In the genomic region with DNA sequence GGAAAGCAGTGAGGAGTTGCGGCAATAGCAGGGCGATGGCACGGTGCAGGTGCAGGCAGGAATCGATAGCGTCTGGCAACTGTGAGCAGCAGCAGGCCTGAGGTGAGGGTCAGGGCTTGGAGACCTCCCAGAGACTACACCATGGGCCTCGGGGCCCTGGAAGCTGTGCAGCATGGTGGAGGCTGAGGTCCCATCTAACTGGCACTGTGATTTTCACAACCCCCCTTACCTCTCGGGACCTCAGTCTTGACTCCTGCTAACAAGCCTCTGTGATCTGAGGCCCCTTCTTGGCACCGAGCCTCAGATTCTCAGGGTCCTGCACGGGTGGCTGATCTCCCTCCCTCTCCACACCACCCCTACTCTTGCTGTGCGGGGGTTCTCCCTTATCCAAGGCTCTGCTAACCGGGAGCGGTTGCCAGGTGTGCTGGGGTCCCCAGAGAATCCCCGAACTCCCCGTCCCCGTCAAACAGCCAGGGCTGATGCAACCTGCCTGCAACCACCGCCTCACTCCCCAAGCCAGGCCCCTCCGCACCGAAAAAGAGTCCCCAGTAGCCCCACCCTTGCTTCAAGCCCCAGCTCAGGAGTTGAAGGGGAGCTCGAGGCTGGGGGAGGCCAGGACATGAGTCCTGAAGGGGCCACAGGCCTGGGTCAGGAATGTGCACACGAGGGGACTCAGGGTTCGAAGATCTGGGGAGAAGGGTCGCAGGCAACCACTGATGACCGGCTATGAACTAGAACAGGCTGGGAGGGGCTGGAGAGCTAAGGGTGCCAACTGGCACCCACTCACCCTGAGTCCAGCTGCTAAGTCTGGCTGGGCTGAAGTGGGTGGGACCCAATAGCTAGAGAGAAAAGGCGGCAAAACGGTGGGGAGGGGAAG, we compare ENCODE assay signal across 1 cellular context.
TF ChIP-seq lines count a peak whose summit lies in the region.

No MANE protein-coding gene starts in this region.

TF ChIP-seq in K562, 482 proteins besides CTCF, POLR2A, EP300 and RAD21 (continues in another document):
- TF ChIP-seq ARNT (IDR thresholded peaks at IDR 0.05) (no peak), C11orf30 (IDR thresholded peaks at IDR 0.05; ENCODE audit: low read depth) (no peak), RBM15 (IDR thresholded peaks at IDR 0.05; ENCODE audit: insufficient read depth, low read length) (no peak), SMAD2 (IDR thresholded peaks at IDR 0.05; ENCODE audit: low read depth, low read length) (no peak), MCM7 (IDR thresholded peaks at IDR 0.05) (no peak), ZNF41 (CRISPR knock-in tag; conservative IDR thresholded peaks at IDR 0.05) (no peak), TSC22D4 (tag; IDR thresholded peaks at IDR 0.05) (no peak), STAT5B (CRISPR knock-in tag; IDR thresholded peaks at IDR 0.05) (peak; percentile 52; the same call in 1 of the 2 replicates), POLR2G (IDR thresholded peaks at IDR 0.05; ENCODE audit: low read depth, low read length) (peak; percentile 71), TAF7 (tag; IDR thresholded peaks at IDR 0.05) (peak; percentile 79), MECOM (CRISPR knock-in tag; IDR thresholded peaks at IDR 0.05) (no peak; the same call in 1 of the 2 replicates), CEBPG (CRISPR knock-in tag; IDR thresholded peaks at IDR 0.05) (peak; percentile 99), CEBPG (tag; conservative IDR thresholded peaks at IDR 0.05 in 1 of 2, IDR thresholded peaks at IDR 0.05 in 1 of 2) (peak; percentile 96 to 99), ZNF75A (CRISPR knock-in tag; IDR thresholded peaks at IDR 0.05) (no peak), ZNF444 (CRISPR knock-in tag; IDR thresholded peaks at IDR 0.05) (peak; percentile 38), TGIF2 (CRISPR knock-in tag; IDR thresholded peaks at IDR 0.05) (no peak), KAT7 (CRISPR knock-in tag; IDR thresholded peaks at IDR 0.05; ENCODE audit: borderline replicate concordance) (0 out of 2 replicates have a peak, but pooled peaks have one; percentile 13)
- TF ChIP-seq, protein P1, sequence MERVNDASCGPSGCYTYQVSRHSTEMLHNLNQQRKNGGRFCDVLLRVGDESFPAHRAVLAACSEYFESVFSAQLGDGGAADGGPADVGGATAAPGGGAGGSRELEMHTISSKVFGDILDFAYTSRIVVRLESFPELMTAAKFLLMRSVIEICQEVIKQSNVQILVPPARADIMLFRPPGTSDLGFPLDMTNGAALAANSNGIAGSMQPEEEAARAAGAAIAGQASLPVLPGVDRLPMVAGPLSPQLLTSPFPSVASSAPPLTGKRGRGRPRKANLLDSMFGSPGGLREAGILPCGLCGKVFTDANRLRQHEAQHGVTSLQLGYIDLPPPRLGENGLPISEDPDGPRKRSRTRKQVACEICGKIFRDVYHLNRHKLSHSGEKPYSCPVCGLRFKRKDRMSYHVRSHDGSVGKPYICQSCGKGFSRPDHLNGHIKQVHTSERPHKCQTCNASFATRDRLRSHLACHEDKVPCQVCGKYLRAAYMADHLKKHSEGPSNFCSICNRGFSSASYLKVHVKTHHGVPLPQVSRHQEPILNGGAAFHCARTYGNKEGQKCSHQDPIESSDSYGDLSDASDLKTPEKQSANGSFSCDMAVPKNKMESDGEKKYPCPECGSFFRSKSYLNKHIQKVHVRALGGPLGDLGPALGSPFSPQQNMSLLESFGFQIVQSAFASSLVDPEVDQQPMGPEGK (CRISPR knock-in tag; IDR thresholded peaks at IDR 0.05; ENCODE audit: borderline replicate concordance): peak; percentile 86; the same call in 1 of the 2 replicates
- TF ChIP-seq, protein P2, sequence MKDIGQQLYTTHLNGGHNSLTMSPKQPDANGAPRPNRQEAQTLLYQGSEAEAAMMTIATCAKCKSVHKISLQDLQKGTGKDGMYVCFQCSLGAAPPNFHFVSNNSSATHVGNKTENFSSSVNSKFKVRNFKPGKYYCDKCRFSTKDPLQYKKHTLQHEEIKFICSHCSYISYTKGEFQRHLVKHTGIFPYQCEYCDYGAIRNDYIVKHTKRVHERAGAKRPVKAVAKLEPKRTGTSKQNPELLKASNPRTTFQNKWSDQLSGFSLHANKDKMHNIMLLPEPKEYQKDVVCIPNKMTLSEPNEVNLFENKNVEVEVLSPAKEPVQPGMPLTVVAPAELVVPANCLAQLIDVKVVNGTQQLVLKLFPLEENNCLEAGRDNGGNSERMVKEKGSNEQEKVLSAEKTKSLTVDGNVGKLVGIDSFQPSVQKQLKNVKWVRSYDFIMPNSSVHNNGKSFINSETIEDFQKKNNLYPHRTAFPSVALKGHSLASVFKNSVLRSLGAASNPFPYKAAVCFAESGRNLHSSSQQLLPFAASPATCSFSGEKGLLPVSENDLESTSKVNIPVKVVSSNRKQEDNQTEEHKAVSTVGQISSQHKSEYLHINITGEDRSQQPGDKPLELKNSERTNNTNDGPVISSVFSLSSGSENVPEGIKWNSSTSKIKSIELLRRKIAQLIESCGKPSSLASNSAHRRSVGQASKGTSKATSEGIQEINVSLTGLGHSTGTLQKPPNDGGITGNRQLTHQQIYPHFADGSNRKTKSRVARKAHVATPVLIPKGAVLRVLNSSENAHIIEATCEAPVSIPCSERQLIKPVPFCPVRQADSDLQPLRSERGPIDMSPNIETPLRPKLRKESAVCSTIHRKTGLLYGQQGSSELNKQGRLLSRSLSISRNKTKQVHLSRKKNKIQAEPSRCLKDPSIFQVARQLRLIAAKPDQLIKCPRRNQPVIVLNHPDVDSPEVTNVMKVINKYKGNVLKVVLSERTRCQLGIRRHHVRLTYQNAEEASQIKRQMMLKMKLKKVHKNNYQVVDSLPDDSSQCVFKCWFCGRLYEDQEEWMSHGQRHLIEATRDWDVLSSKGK (CRISPR knock-in tag; IDR thresholded peaks at IDR 0.05): no peak
- TF ChIP-seq, protein P3, sequence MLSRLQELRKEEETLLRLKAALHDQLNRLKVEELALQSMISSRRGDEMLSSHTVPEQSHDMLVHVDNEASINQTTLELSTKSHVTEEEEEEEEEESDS (CRISPR knock-in tag; IDR thresholded peaks at IDR 0.05): no peak
- TF ChIP-seq, protein P4, sequence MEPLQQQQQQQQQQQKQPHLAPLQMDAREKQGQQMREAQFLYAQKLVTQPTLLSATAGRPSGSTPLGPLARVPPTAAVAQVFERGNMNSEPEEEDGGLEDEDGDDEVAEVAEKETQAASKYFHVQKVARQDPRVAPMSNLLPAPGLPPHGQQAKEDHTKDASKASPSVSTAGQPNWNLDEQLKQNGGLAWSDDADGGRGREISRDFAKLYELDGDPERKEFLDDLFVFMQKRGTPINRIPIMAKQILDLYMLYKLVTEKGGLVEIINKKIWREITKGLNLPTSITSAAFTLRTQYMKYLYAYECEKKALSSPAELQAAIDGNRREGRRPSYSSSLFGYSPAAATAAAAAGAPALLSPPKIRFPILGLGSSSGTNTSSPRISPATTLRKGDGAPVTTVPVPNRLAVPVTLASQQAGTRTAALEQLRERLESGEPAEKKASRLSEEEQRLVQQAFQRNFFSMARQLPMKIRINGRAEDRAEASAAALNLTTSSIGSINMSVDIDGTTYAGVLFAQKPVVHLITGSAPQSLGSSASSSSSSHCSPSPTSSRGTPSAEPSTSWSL (CRISPR knock-in tag; IDR thresholded peaks at IDR 0.05; ENCODE audit: borderline replicate concordance): no peak
- TF ChIP-seq, protein P5, sequence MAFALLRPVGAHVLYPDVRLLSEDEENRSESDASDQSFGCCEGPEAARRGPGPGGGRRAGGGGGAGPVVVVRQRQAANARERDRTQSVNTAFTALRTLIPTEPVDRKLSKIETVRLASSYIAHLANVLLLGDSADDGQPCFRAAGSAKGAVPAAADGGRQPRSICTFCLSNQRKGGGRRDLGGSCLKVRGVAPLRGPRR (CRISPR knock-in tag; IDR thresholded peaks at IDR 0.05): 0 out of 2 replicates have a peak, but pooled peaks have one; percentile 65
- TF ChIP-seq, protein P6, sequence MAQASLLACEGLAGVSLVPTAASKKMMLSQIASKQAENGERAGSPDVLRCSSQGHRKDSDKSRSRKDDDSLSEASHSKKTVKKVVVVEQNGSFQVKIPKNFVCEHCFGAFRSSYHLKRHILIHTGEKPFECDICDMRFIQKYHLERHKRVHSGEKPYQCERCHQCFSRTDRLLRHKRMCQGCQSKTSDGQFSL (CRISPR knock-in tag; IDR thresholded peaks at IDR 0.05): no peak; the same call in 1 of the 2 replicates
- TF ChIP-seq, protein P6 (tag; IDR thresholded peaks at IDR 0.05): no peak
- TF ChIP-seq, protein P7, sequence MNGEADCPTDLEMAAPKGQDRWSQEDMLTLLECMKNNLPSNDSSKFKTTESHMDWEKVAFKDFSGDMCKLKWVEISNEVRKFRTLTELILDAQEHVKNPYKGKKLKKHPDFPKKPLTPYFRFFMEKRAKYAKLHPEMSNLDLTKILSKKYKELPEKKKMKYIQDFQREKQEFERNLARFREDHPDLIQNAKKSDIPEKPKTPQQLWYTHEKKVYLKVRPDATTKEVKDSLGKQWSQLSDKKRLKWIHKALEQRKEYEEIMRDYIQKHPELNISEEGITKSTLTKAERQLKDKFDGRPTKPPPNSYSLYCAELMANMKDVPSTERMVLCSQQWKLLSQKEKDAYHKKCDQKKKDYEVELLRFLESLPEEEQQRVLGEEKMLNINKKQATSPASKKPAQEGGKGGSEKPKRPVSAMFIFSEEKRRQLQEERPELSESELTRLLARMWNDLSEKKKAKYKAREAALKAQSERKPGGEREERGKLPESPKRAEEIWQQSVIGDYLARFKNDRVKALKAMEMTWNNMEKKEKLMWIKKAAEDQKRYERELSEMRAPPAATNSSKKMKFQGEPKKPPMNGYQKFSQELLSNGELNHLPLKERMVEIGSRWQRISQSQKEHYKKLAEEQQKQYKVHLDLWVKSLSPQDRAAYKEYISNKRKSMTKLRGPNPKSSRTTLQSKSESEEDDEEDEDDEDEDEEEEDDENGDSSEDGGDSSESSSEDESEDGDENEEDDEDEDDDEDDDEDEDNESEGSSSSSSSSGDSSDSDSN (IDR thresholded peaks at IDR 0.05; ENCODE audit: borderline replicate concordance in 1 of 2, low read depth in 2 of 2, low read length in 2 of 2): no peak
- TF ChIP-seq, protein P8, sequence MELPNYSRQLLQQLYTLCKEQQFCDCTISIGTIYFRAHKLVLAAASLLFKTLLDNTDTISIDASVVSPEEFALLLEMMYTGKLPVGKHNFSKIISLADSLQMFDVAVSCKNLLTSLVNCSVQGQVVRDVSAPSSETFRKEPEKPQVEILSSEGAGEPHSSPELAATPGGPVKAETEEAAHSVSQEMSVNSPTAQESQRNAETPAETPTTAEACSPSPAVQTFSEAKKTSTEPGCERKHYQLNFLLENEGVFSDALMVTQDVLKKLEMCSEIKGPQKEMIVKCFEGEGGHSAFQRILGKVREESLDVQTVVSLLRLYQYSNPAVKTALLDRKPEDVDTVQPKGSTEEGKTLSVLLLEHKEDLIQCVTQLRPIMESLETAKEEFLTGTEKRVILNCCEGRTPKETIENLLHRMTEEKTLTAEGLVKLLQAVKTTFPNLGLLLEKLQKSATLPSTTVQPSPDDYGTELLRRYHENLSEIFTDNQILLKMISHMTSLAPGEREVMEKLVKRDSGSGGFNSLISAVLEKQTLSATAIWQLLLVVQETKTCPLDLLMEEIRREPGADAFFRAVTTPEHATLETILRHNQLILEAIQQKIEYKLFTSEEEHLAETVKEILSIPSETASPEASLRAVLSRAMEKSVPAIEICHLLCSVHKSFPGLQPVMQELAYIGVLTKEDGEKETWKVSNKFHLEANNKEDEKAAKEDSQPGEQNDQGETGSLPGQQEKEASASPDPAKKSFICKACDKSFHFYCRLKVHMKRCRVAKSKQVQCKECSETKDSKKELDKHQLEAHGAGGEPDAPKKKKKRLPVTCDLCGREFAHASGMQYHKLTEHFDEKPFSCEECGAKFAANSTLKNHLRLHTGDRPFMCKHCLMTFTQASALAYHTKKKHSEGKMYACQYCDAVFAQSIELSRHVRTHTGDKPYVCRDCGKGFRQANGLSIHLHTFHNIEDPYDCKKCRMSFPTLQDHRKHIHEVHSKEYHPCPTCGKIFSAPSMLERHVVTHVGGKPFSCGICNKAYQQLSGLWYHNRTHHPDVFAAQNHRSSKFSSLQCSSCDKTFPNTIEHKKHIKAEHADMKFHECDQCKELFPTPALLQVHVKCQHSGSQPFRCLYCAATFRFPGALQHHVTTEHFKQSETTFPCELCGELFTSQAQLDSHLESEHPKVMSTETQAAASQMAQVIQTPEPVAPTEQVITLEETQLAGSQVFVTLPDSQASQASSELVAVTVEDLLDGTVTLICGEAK (IDR thresholded peaks at IDR 0.05): no peak
- TF ChIP-seq, protein P8 (CRISPR knock-in tag; IDR thresholded peaks at IDR 0.05): no peak
- TF ChIP-seq, protein P9, sequence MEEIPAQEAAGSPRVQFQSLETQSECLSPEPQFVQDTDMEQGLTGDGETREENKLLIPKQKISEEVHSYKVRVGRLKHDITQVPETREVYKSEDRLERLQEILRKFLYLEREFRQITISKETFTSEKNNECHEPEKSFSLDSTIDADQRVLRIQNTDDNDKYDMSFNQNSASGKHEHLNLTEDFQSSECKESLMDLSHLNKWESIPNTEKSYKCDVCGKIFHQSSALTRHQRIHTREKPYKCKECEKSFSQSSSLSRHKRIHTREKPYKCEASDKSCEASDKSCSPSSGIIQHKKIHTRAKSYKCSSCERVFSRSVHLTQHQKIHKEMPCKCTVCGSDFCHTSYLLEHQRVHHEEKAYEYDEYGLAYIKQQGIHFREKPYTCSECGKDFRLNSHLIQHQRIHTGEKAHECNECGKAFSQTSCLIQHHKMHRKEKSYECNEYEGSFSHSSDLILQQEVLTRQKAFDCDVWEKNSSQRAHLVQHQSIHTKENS (CRISPR knock-in tag; IDR thresholded peaks at IDR 0.05): no peak
